ENCODE assay signal across 8 cellular contexts in genomic region chr7:22822486-22823141, GRCh38. TPM values are rescaled to one million over a fixed set of nuclear protein-coding genes. Genes with fewer than 3 reads are reported as not detected.
DNase-seq lines count a peak whose midpoint lies in the region; ATAC-seq and TF ChIP-seq lines count a peak whose summit lies in the region.

Gene TOMM7 (minus strand): TSS chr7:22822849. CDS start chr7:22822779, 70 bp downstream.

- peak within 1 kb of the TSS; percentile 85 for H3K27ac ChIP-seq in suprapubic skin

- TF ChIP-seq POLR2A in suprapubic skin (IDR thresholded peaks at IDR 0.05), result peak in 1 of 2 donors; percentile 64

- H3K36me3 ChIP-seq in suprapubic skin, result no peaks in the 10 kb centered on the region

- H3K27me3 Mint-ChIP-seq in activated naive CD4-positive, alpha-beta T cell treated with anti-CD3 and anti-CD28 coated beads, Interleukin-2, amount 50 U/mL, for 24 hours, result peaks cover 8% of the 10 kb centered on the region

- TF ChIP-seq EP300 in suprapubic skin (IDR thresholded peaks at IDR 0.05), result no peak

- H3K9me3 Mint-ChIP-seq in activated naive CD4-positive, alpha-beta T cell treated with anti-CD3 and anti-CD28 coated beads, Interleukin-2, amount 50 U/mL, for 24 hours, result no peaks in the 10 kb centered on the region

- peaks cover 21% of the 10 kb centered on the region for H3K4me1 ChIP-seq in suprapubic skin

- H3K27me3 ChIP-seq in suprapubic skin, result no peaks in the 10 kb centered on the region

- CTCF ChIA-PET in GM10248 (lab: Yijun Ruan, JAX), result interaction anchor here (0.9 to 5.9 kb wide), 8 partner anchors 9 to 264 kb away, joined by 3 to 39 read pairs (median 4); no protein-coding TSS in a partner anchor

- DNase-seq in GM10248 (ENCODE audit: extremely low spot score) (peak; percentile 96), NCI-H1092 (lab: John Stamatoyannopoulos, UW) (peak; percentile 99), globus pallidus (ENCODE audit: low spot score) (peak; percentile 95), nucleus accumbens (lab: John Stamatoyannopoulos, UW) (peak in 55 of 56 donors; percentile 38 to 94 (median 82)), suprapubic skin (ENCODE audit: low spot score in 2 of 2) (peak; percentile 92 to 93)

- peak within 1 kb of the TSS; percentile 100 for H3K4me3 Mint-ChIP-seq in activated naive CD4-positive, alpha-beta T cell treated with anti-CD3 and anti-CD28 coated beads, Interleukin-2, amount 50 U/mL, for 24 hours

- TF ChIP-seq CTCF in GM10248 (IDR thresholded peaks at IDR 0.05; ENCODE audit: control extremely low read depth, extremely low read depth, low read depth, missing control alignments) (peak; percentile 50), suprapubic skin (IDR thresholded peaks at IDR 0.05) (peak; percentile 2 to 44)

- peaks cover 8% of the 10 kb centered on the region for H3K36me3 Mint-ChIP-seq in activated naive CD4-positive, alpha-beta T cell treated with anti-CD3 and anti-CD28 coated beads, Interleukin-2, amount 50 U/mL, for 24 hours

- no peaks in the 10 kb centered on the region for H3K9me3 ChIP-seq in suprapubic skin

- under 1% methylated on average over 35 of the region's 38 CpGs for WGBS in suprapubic skin

- POLR2A ChIA-PET in GM10248 (lab: Yijun Ruan, JAX), result no interaction called here

- H3K27ac Mint-ChIP-seq in activated naive CD4-positive, alpha-beta T cell treated with anti-CD3 and anti-CD28 coated beads, Interleukin-2, amount 50 U/mL, for 24 hours, result peak within 1 kb of the TSS; percentile 100

- ATAC-seq in HG02588 (IDR thresholded peaks at IDR 0.05; ENCODE audit: unreplicated experiment) (peak; percentile 87), SK-N-SH treated with all-trans-retinoic acid at 6 μM for 48 hours (peak; percentile 96)

- peaks cover 40% of the 10 kb centered on the region for H3K4me1 Mint-ChIP-seq in activated naive CD4-positive, alpha-beta T cell treated with anti-CD3 and anti-CD28 coated beads, Interleukin-2, amount 50 U/mL, for 24 hours

- peak within 1 kb of the TSS; percentile 82 for H3K4me3 ChIP-seq in suprapubic skin

TF ChIP-seq in SK-N-SH treated with all-trans-retinoic acid at 6 μM for 48 hours, 23 proteins besides CTCF, POLR2A, EP300 and RAD21:
- TF ChIP-seq ZFP30 (CRISPR knock-in tag; IDR thresholded peaks at IDR 0.05), result no peak
- no peak for TF ChIP-seq ZC3H10 (CRISPR knock-in tag; IDR thresholded peaks at IDR 0.05)
- no peak for TF ChIP-seq RARB (CRISPR knock-in tag; IDR thresholded peaks at IDR 0.05)
- no peak for TF ChIP-seq ZNF565 (CRISPR knock-in tag; conservative IDR thresholded peaks at IDR 0.05; ENCODE audit: low read depth)
- TF ChIP-seq POU6F1 (CRISPR knock-in tag; IDR thresholded peaks at IDR 0.05; ENCODE audit: borderline replicate concordance, low read depth), result no peak
- no peak for TF ChIP-seq CREB5 (CRISPR knock-in tag; IDR thresholded peaks at IDR 0.05; ENCODE audit: low read depth)
- TF ChIP-seq ZFP3 (CRISPR knock-in tag; IDR thresholded peaks at IDR 0.05), result no peak
- TF ChIP-seq TCF4 (CRISPR knock-in tag; IDR thresholded peaks at IDR 0.05; ENCODE audit: borderline replicate concordance), result no peak
- no peak; the same call in 1 of the 2 replicates for TF ChIP-seq BACH2 (CRISPR knock-in tag; IDR thresholded peaks at IDR 0.05; ENCODE audit: borderline replicate concordance)
- TF ChIP-seq GLIS3 (CRISPR knock-in tag; IDR thresholded peaks at IDR 0.05), result no peak
- TF ChIP-seq PPARA (CRISPR knock-in tag; IDR thresholded peaks at IDR 0.05; ENCODE audit: borderline replicate concordance), result no peak
- no peak for TF ChIP-seq OSR1 (CRISPR knock-in tag; IDR thresholded peaks at IDR 0.05)
- no peak for TF ChIP-seq CSDC2 (CRISPR knock-in tag; IDR thresholded peaks at IDR 0.05)
- no peak for TF ChIP-seq ZNF70 (CRISPR knock-in tag; IDR thresholded peaks at IDR 0.05)
- no peak for TF ChIP-seq TSHZ2 (CRISPR knock-in tag; IDR thresholded peaks at IDR 0.05)
- TF ChIP-seq SNAI2 (CRISPR knock-in tag; IDR thresholded peaks at IDR 0.05), result no peak
- no peak for TF ChIP-seq PATZ1 (CRISPR knock-in tag; IDR thresholded peaks at IDR 0.05; ENCODE audit: borderline replicate concordance)
- no peak for TF ChIP-seq TOX (CRISPR knock-in tag; IDR thresholded peaks at IDR 0.05; ENCODE audit: borderline replicate concordance)

RNA-seq across cellular contexts. Expression of gene TOMM7, which starts in this region (rescaled TPM):
- 100 to 1,000 TPM; 116 to 218 (median 149) TPM for total RNA-seq in suprapubic skin

Comparison
In these comparisons a context has a peak if more than half of its experiments do, and no peak if none do; other contexts are left out.
1. Peak in every context shown above with its lines: DNase-seq, ATAC-seq, H3K4me3 ChIP-seq and H3K27ac ChIP-seq.